In the genomic region with DNA sequence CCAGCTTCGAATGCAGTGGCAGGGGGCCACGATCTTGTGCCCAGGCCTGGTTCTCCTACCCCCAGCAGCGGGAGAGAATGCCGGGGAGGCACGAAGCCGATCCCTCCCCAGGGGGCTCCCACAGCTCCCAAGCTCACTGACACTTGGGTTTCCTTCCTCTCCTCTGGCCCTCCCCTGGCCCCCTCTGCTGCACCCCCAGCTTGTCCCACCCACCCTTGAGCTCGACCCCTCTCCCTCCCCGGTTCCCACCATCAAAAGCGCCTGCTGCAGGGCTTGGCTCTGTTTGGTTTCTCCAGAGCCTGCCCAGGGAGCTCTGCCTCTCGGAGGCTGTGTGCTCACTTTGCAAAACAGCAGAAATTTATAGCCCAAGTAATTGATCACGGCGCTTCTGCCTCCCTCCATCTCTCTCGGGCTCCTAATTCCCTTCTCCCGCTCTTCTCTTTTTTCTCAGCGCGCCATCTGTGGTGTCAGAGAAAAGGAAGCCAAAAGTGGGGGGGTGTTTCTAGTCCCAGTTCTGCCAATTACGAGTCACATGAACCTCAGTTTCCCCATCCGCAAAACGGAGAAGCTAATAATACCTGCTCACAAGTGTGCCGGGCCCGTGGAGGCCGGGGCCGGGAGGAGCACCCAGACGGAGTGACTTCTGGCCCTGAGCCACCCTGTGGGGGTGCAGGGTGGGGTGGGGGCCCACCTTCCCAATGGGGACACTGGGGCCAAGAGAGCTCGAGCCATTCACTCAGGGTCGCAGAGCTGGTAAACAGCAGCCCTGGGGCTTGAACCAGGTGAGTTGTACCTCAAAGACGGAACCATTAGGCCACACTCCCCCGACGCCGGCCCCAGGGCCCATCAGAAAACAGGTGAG, we compare ENCODE assay signal across 14 cellular contexts.
DNase-seq lines count a peak whose midpoint lies in the region; ATAC-seq, FAIRE-seq and TF ChIP-seq lines count a peak whose summit lies in the region.
"Had no signal": no experiment of that assay in that cellular context is flagged by ENCODE, and none has a peak within 500 bp of the region (broad histone marks: within the 10 kb centered on the region; RNA-seq: fewer than 3 reads in every experiment).

No MANE protein-coding gene starts in this region.

- no peak for FAIRE-seq in RCC 7860 (lab: Jason Lieb, UNC)

- H3K4me1 Mint-ChIP-seq in osteocyte (ENCODE audit: unreplicated experiment): peaks cover 77% of the 10 kb centered on the region
- peaks cover 26% of the 10 kb centered on the region for H3K4me1 Mint-ChIP-seq in activated CD8-positive, alpha-beta T cell treated with anti-CD3 and anti-CD28 coated beads for 36 hours (ENCODE audit: low read depth)

- H3K36me3 Mint-ChIP-seq in osteocyte (ENCODE audit: unreplicated experiment): no peaks in the 10 kb centered on the region
- H3K36me3 Mint-ChIP-seq in activated CD8-positive, alpha-beta T cell treated with anti-CD3 and anti-CD28 coated beads for 36 hours (ENCODE audit: low read depth): no peaks in the 10 kb centered on the region
- H3K36me3 Mint-ChIP-seq: naive thymus-derived CD4-positive, alpha-beta T cell; T-cell had no signal

- 76% methylated on average over 19 of the region's 30 CpGs for WGBS in esophagus muscularis mucosa
- 81% methylated on average over 30 of the region's 30 CpGs for WGBS in urinary bladder

- peak overlapping the region; percentile 74 to 88 (median 82) for H3K27ac ChIP-seq in esophagus muscularis mucosa (replicated peaks in 1 of 4)
- H3K27ac ChIP-seq in urinary bladder (ENCODE audit: low read depth): peak overlapping the region; percentile 87

- H3K4me3 ChIP-seq in esophagus muscularis mucosa (no peak overlapping the region), urinary bladder (ENCODE audit: low read depth, low read length) (no peak overlapping the region)

- H3K36me3 ChIP-seq in esophagus muscularis mucosa (no peaks in the 10 kb centered on the region), urinary bladder (ENCODE audit: insufficient read depth) (no peaks in the 10 kb centered on the region)

- DNase-seq in Right ventricle myocardium superior (peak; percentile 35), left cardiac atrium (no peak), esophagus muscularis mucosa (ENCODE audit: extremely low spot score) (no peak), osteocyte (ENCODE audit: extremely low spot score, unreplicated experiment) (peak; percentile 77), RCC 7860 (ENCODE audit: low spot score) (no peak)
- no peak for DNase-seq in activated CD8-positive, alpha-beta T cell treated with anti-CD3 and anti-CD28 coated beads for 36 hours
- DNase-seq: C1 segment of cervical spinal cord, dermis blood vessel endothelial cell, NCI-H446 treated with DMSO at 0.1 percent for 48 hours had no signal

- H3K4me1 ChIP-seq in esophagus muscularis mucosa (peaks cover 74 to 94% (median 88%) of the 10 kb centered on the region in 4 donors), urinary bladder (ENCODE audit: insufficient read depth) (no peaks in the 10 kb centered on the region)

- no peak for TF ChIP-seq CTCF in esophagus muscularis mucosa (IDR thresholded peaks at IDR 0.05)
- no peak for TF ChIP-seq CTCF in osteocyte (IDR thresholded peaks at IDR 0.05)
- TF ChIP-seq CTCF in activated CD8-positive, alpha-beta T cell treated with anti-CD3 and anti-CD28 coated beads for 36 hours (IDR thresholded peaks at IDR 0.05): no peak

- H3K27me3 Mint-ChIP-seq in osteocyte (ENCODE audit: unreplicated experiment): no peaks in the 10 kb centered on the region
- no peaks in the 10 kb centered on the region for H3K27me3 Mint-ChIP-seq in activated CD8-positive, alpha-beta T cell treated with anti-CD3 and anti-CD28 coated beads for 36 hours
- H3K27me3 Mint-ChIP-seq: naive thymus-derived CD4-positive, alpha-beta T cell; T-cell had no signal

- H3K4me3 Mint-ChIP-seq in osteocyte (ENCODE audit: unreplicated experiment): no peak overlapping the region
- no peak overlapping the region for H3K4me3 Mint-ChIP-seq in activated CD8-positive, alpha-beta T cell treated with anti-CD3 and anti-CD28 coated beads for 36 hours

- no peak for TF ChIP-seq POLR2A in esophagus muscularis mucosa (IDR thresholded peaks at IDR 0.05; ENCODE audit: low read depth)

- ATAC-seq in Right ventricle myocardium superior (ENCODE audit: poor library complexity) (no peak), left cardiac atrium (no peak), GM19463 (IDR thresholded peaks at IDR 0.05; ENCODE audit: unreplicated experiment) (no peak)
- ATAC-seq in activated CD8-positive, alpha-beta T cell treated with anti-CD3 and anti-CD28 coated beads for 36 hours: no peak
- ATAC-seq: naive thymus-derived CD4-positive, alpha-beta T cell had no signal

- POLR2A ChIA-PET in activated CD8-positive, alpha-beta T cell treated with anti-CD3 and anti-CD28 coated beads for 36 hours (lab: Charles Lee): interaction anchor here (1.2 to 2.8 kb wide), 6 partner anchors 11 to 177 kb away, joined by 3 to 14 read pairs (median 4); a partner anchor contains a TSS

- TF ChIP-seq EP300 in esophagus muscularis mucosa (IDR thresholded peaks at IDR 0.05): no peak

- intact Hi-C loops in Right ventricle myocardium superior (cut with DNase I) (no loop called here), left cardiac atrium (cut with DNase I) (loop anchor here in 1 of 2 donors (10.0 kb wide), 1 partner anchor 55 kb away; no protein-coding TSS in a partner anchor), esophagus muscularis mucosa (cut with DNase I) (no loop called here)
- intact Hi-C loops in activated CD8-positive, alpha-beta T cell treated with anti-CD3 and anti-CD28 coated beads for 36 hours (cut with micrococcal nuclease): no loop called here

- no peaks in the 10 kb centered on the region for H3K9me3 ChIP-seq in esophagus muscularis mucosa

- no peaks in the 10 kb centered on the region for H3K27me3 ChIP-seq in esophagus muscularis mucosa

- no peaks in the 10 kb centered on the region for H3K9me3 Mint-ChIP-seq in osteocyte (ENCODE audit: unreplicated experiment)
- H3K9me3 Mint-ChIP-seq in activated CD8-positive, alpha-beta T cell treated with anti-CD3 and anti-CD28 coated beads for 36 hours: no peaks in the 10 kb centered on the region
- H3K9me3 Mint-ChIP-seq: IgD-negative memory B cell, T-cell had no signal

- CTCF ChIA-PET in activated CD8-positive, alpha-beta T cell treated with anti-CD3 and anti-CD28 coated beads for 36 hours (lab: Charles Lee): interaction anchor here (1.1 to 5.6 kb wide), 9 partner anchors 12 to 305 kb away, joined by 3 to 26 read pairs (median 6); no protein-coding TSS in a partner anchor

- peak overlapping the region; percentile 74 for H3K27ac Mint-ChIP-seq in osteocyte (ENCODE audit: unreplicated experiment)
- no peak overlapping the region for H3K27ac Mint-ChIP-seq in activated CD8-positive, alpha-beta T cell treated with anti-CD3 and anti-CD28 coated beads for 36 hours
- H3K27ac Mint-ChIP-seq: IgD-negative memory B cell had no signal

Comparison
In these comparisons a context has a peak if more than half of its experiments do, and no peak if none do; other contexts are left out.
1. DNase-seq: peak in Right ventricle myocardium superior (single experiment) and osteocyte (single experiment); none in left cardiac atrium (single experiment), esophagus muscularis mucosa (single experiment), activated CD8-positive, alpha-beta T cell treated with anti-CD3 and anti-CD28 coated beads for 36 hours (single experiment) and RCC 7860 (single experiment).